Comparison of ENCODE assay signal across 8 cellular contexts in the genomic region with DNA sequence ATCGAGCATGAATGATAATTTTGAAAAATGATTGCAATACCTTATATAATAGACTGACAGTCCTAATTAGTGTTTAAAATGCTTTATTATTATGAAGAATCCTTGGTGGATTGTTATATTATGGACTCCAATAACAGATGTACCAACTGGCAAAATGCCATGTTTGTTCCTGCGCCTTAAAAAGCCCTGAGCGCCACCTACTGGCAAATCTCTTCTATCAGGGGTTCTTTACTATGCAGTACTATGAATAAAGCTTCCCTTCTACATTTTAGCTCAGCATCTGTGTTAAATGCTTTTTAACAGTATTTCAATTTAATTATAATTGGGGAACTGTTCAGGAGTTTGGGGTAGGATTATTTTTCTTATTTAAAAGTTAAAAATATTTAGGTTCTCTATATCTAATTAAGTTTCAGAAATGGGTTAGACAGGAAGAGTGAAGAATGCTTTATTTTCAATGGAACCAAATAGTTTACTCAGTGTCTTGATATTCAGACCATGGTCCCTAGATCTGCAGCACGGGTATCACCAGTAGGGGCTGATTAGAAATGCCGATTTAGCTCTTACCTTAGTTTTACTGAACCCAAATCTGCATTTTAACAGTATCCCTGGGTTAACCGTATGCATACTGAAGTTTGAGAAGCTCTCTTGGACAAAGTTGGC. TPM values are rescaled to one million over a fixed set of nuclear protein-coding genes. Genes with fewer than 3 reads are reported as not detected.
DNase-seq lines count a peak whose midpoint lies in the region; ATAC-seq and TF ChIP-seq lines count a peak whose summit lies in the region.

No MANE protein-coding gene starts in this region.

- H3K27me3 ChIP-seq in neutrophil (no peaks in the 10 kb centered on the region), thoracic aorta (replicated peaks; ENCODE audit: insufficient read depth) (no peaks in the 10 kb centered on the region)

- H3K4me1 ChIP-seq in neutrophil (ENCODE audit: control insufficient read depth in 1 of 2, insufficient read depth in 1 of 2, low read depth in 1 of 2, low read length in 1 of 2) = no peaks in the 10 kb centered on the region
- H3K4me1 ChIP-seq in thoracic aorta (ENCODE audit: control insufficient read depth in 1 of 2, low read depth in 2 of 2) = peaks cover 12 to 49% of the 10 kb centered on the region in 2 donors

- ATAC-seq in GM19025 (IDR thresholded peaks at IDR 0.05; ENCODE audit: low read depth, unreplicated experiment) = peak; percentile 55
- peak; percentile 50 for ATAC-seq in thoracic aorta (ENCODE audit: insufficient number of reproducible peaks, low FRiP score, low read depth)

- TF ChIP-seq CTCF in AG04449 (IDR thresholded peaks at IDR 0.05; ENCODE audit: insufficient read depth, low read length, missing control alignments) (peak; percentile 75), RWPE1 (conservative IDR thresholded peaks at IDR 0.05; ENCODE audit: low read depth) (peak; percentile 75), neutrophil (IDR thresholded peaks at IDR 0.05) (peak; percentile 15), thoracic aorta (IDR thresholded peaks at IDR 0.05) (peak; percentile 80)

- H3K9me3 ChIP-seq in neutrophil (no peaks in the 10 kb centered on the region), thoracic aorta (no peaks in the 10 kb centered on the region)

- CTCF ChIA-PET in AG04449 (lab: Yijun Ruan, JAX) = interaction anchor here (0.6 to 7.5 kb wide), 32 partner anchors 10 to 854 kb away, joined by 3 to 121 read pairs (median 4); partner anchors contain the start of genes ANKRD37, LRP2BP, SLC25A4 and UFSP2
- CTCF ChIA-PET in RWPE1 (lab: Yijun Ruan, JAX) = interaction anchor here (0.5 to 1.1 kb wide), 11 partner anchors 9 to 165 kb away, joined by 3 to 4 read pairs (median 4); no protein-coding TSS in a partner anchor

- H3K36me3 ChIP-seq in neutrophil (no peaks in the 10 kb centered on the region), thoracic aorta (no peaks in the 10 kb centered on the region)

- DNase-seq in AG04449 (ENCODE audit: low read depth, low spot score) (no peak), M059J (ENCODE audit: low read depth) (peak; percentile 75), RWPE1 (ENCODE audit: low spot score) (peak; percentile 55), fibroblast of the conjunctiva (ENCODE audit: low read depth) (peak; percentile 89), thoracic aorta (ENCODE audit: low spot score) (peak; percentile 83)
- peak; percentile 50 to 53 for DNase-seq in activated T-helper 1 cell treated with anti-CD3 and anti-CD28 coated beads, Interleukin-2, amount 50 U/mL, for 16 hours (ENCODE audit: low read depth in 1 of 2, low spot score in 1 of 2)

- POLR2A ChIA-PET in AG04449 (lab: Yijun Ruan, JAX) = interaction anchor here (1.2 kb wide), 1 partner anchor 41 kb away, joined by 5 read pairs; the partner anchor contains the start of gene SLC25A4
- POLR2A ChIA-PET in RWPE1 (lab: Yijun Ruan, JAX; ENCODE audit: low non-redundant PET) = interaction anchor here (0.6 kb wide), 1 partner anchor 13 kb away, joined by 4 read pairs; no protein-coding TSS in a partner anchor

- H3K27ac ChIP-seq in RWPE1 = no peak overlapping the region
- H3K27ac ChIP-seq in neutrophil = no peak overlapping the region
- H3K27ac ChIP-seq in thoracic aorta = peak overlapping the region; percentile 5 to 79

- H3K4me3 ChIP-seq in AG04449 (ENCODE audit: low read depth, low read length) (no peak overlapping the region), neutrophil (ENCODE audit: low read depth in 1 of 2, low read length in 1 of 2) (no peak overlapping the region), thoracic aorta (no peak overlapping the region)

RNA-seq across cellular contexts. Expression of gene CFAP97, which starts 20.0 kb away (rescaled TPM):
- 15.3 and 20.4 TPM in 2 replicates for total RNA-seq in M059J (2014; rRNA removed; shearing (Covaris generic))
- 10 to 100 TPM; 40.8 to 62.2 TPM for total RNA-seq in thoracic aorta

RNA-seq across cellular contexts. Expression of gene SNX25, which starts 25.6 kb away (rescaled TPM):
- total RNA-seq in M059J (2014; rRNA removed; shearing (Covaris generic)) = 14.5 and 19.8 TPM in 2 replicates
- total RNA-seq in thoracic aorta = 10 to 100 TPM; 31.3 to 38.0 TPM

RNA-seq across cellular contexts. Expression of gene SLC25A4, which starts 40.7 kb away (rescaled TPM):
- 22.3 and 22.4 TPM in 2 replicates for total RNA-seq in M059J (2014; rRNA removed; shearing (Covaris generic))
- 100 to 1,000 TPM in 1 of 2 donors, 10 to 100 TPM in 1; 78.3 to 108 TPM for total RNA-seq in thoracic aorta

Comparison
In these comparisons a context has a peak if more than half of its experiments do, and no peak if none do; other contexts are left out.
1. CTCF ChIP-seq: peak in every context shown above with its lines; median percentile 80 in thoracic aorta; 75 in AG04449; 75 in RWPE1; 15 in neutrophil.
2. H3K27ac ChIP-seq: peak in thoracic aorta (2 of 2); none in RWPE1 (single experiment) and neutrophil (single experiment).